ENCODE assay signal across 30 cellular contexts in genomic region chr7:76222839-76223238, GRCh38. TPM values are rescaled to one million over a fixed set of nuclear protein-coding genes. Genes with fewer than 3 reads are reported as not detected.
"Had no signal": no experiment of that assay in that cellular context is flagged by ENCODE, and none has a peak within 500 bp of the region (broad histone marks: within the 10 kb centered on the region; RNA-seq: fewer than 3 reads in every experiment).

No MANE protein-coding gene starts in this region.

- H3K4me1 Mint-ChIP-seq: naive thymus-derived CD8-positive, alpha-beta T cell had no signal

- H3K27me3 ChIP-seq: ovary, right lobe of liver, thyroid gland, uterus had no signal

- H3K36me3 ChIP-seq: ovary, right lobe of liver, sigmoid colon, stomach, thoracic aorta, thyroid gland, transverse colon, upper lobe of right lung, uterus had no signal

- H3K27ac ChIP-seq: ovary, parathyroid adenoma, psoas muscle, right lobe of liver, sigmoid colon, stomach, thoracic aorta, thyroid gland, transverse colon, upper lobe of right lung, uterus had no signal

- H3K9me3 Mint-ChIP-seq: natural killer cell treated with Interleukin-12 subunit alpha and Interleukin-12 subunit beta and Interleukin-15 and Interleukin-18, amount 100 ng/mL, for 72 hours; nephron progenitor cell; neural crest cell; type B pancreatic cell had no signal

- H3K4me1 ChIP-seq: psoas muscle, right lobe of liver, sigmoid colon, transverse colon, upper lobe of right lung, uterus had no signal

- ATAC-seq: naive thymus-derived CD8-positive, alpha-beta T cell; natural killer cell treated with Interleukin-12 subunit alpha and Interleukin-12 subunit beta and Interleukin-15 and Interleukin-18, amount 100 ng/mL, for 72 hours; psoas muscle; right cardiac atrium; right lobe of liver; stimulated activated effector memory CD8-positive, alpha-beta T cell treated with anti-CD3 and anti-CD28 coated beads, Interleukin-12 subunit alpha, Interleukin-12 subunit beta, amount 100 ng/mL, for 72 hours; stimulated activated naive B cell treated with anti-CD40 and anti-IgM and Interleukin-4, amounts not matched to agents 10 μg/mL and 1 μg/mL and 100 μg/mL, for 72 hours; upper lobe of right lung had no signal

- H3K27ac Mint-ChIP-seq: naive thymus-derived CD8-positive, alpha-beta T cell; natural killer cell treated with Interleukin-12 subunit alpha and Interleukin-12 subunit beta and Interleukin-15 and Interleukin-18, amount 100 ng/mL, for 72 hours; nephron progenitor cell; progenitor cell of endocrine pancreas; stimulated activated effector memory CD8-positive, alpha-beta T cell treated with anti-CD3 and anti-CD28 coated beads, Interleukin-12 subunit alpha, Interleukin-12 subunit beta, amount 100 ng/mL, for 72 hours; stimulated activated naive B cell treated with anti-CD40 and anti-IgM and Interleukin-4, amounts not matched to agents 10 μg/mL and 1 μg/mL and 100 μg/mL, for 72 hours; stimulated activated naive CD8-positive, alpha-beta T cell treated with anti-CD3 and anti-CD28 coated beads, Interleukin-15, Interleukin-2, amounts not matched to agents 100 ng/mL and 50 ng/mL, for 24 hours; type B pancreatic cell had no signal

- DNase-seq: naive thymus-derived CD8-positive, alpha-beta T cell; nephron progenitor cell; occipital lobe; ovary; posterior cingulate gyrus; psoas muscle; right cardiac atrium; right lobe of liver; sigmoid colon; small intestine; stimulated activated CD4-positive, alpha-beta T cell treated with anti-CD3 and anti-CD28 coated beads, Interleukin-15, amount 100 ng/mL, for 24 hours; stimulated activated CD4-positive, alpha-beta T cell treated with anti-CD3 and anti-CD28 coated beads, Interleukin-2, amount 100 ng/mL, for 24 hours; stimulated activated CD4-positive, alpha-beta T cell treated with anti-CD3 and anti-CD28 coated beads, Interleukin-2, amount 100 ng/mL, for 48 hours; stimulated activated CD4-positive, alpha-beta T cell treated with anti-CD3 and anti-CD28 coated beads, Interleukin-4, amount 100 ng/mL, for 24 hours; stimulated activated naive B cell treated with anti-CD40 and anti-IgM and Interleukin-4, amounts not matched to agents 10 μg/mL and 1 μg/mL and 100 μg/mL, for 72 hours; stimulated activated naive CD4-positive, alpha-beta T cell treated with Interleukin-2 at 50 U/mL for 16 hours; stomach; thyroid gland; transverse colon; upper lobe of right lung; uterus had no signal

- H3K36me3 Mint-ChIP-seq: natural killer cell treated with Interleukin-12 subunit alpha and Interleukin-12 subunit beta and Interleukin-15 and Interleukin-18, amount 100 ng/mL, for 72 hours; stimulated activated effector memory CD8-positive, alpha-beta T cell treated with anti-CD3 and anti-CD28 coated beads, Interleukin-12 subunit alpha, Interleukin-12 subunit beta, amount 100 ng/mL, for 72 hours; stimulated activated naive B cell treated with anti-CD40 and anti-IgM and Interleukin-4, amounts not matched to agents 10 μg/mL and 1 μg/mL and 100 μg/mL, for 72 hours; type B pancreatic cell had no signal

- H3K9ac ChIP-seq: parathyroid adenoma had no signal

- H2AFZ ChIP-seq: parathyroid adenoma had no signal

- FAIRE-seq: small intestine had no signal

- H3K4me3 ChIP-seq: ovary, psoas muscle, right lobe of liver, sigmoid colon, stomach, thoracic aorta, thyroid gland, transverse colon, upper lobe of right lung, uterus had no signal

- H3K4me3 Mint-ChIP-seq: naive thymus-derived CD8-positive, alpha-beta T cell; natural killer cell treated with Interleukin-12 subunit alpha and Interleukin-12 subunit beta and Interleukin-15 and Interleukin-18, amount 100 ng/mL, for 72 hours; nephron progenitor cell; neural crest cell; stimulated activated effector memory CD8-positive, alpha-beta T cell treated with anti-CD3 and anti-CD28 coated beads, Interleukin-12 subunit alpha, Interleukin-12 subunit beta, amount 100 ng/mL, for 72 hours; stimulated activated naive B cell treated with anti-CD40 and anti-IgM and Interleukin-4, amounts not matched to agents 10 μg/mL and 1 μg/mL and 100 μg/mL, for 72 hours; stimulated activated naive CD8-positive, alpha-beta T cell treated with anti-CD3 and anti-CD28 coated beads, Interleukin-15, Interleukin-2, amounts not matched to agents 100 ng/mL and 50 ng/mL, for 24 hours; type B pancreatic cell had no signal

- H3K9me3 ChIP-seq: ovary, psoas muscle, right lobe of liver, sigmoid colon, stomach, thoracic aorta, thyroid gland, transverse colon, upper lobe of right lung, uterus had no signal

RNA-seq across cellular contexts. Expression of gene SRRM3, which starts 21.1 kb away (rescaled TPM):
- total RNA-seq: naive thymus-derived CD8-positive, alpha-beta T cell; natural killer cell treated with Interleukin-12 subunit alpha and Interleukin-12 subunit beta and Interleukin-15 and Interleukin-18, amount 100 ng/mL, for 72 hours; skeletal muscle tissue had no signal
- polyA plus RNA-seq: naive thymus-derived CD8-positive, alpha-beta T cell had no signal
